Comparison of ENCODE assay signal across 15 cellular contexts in the genomic region with DNA sequence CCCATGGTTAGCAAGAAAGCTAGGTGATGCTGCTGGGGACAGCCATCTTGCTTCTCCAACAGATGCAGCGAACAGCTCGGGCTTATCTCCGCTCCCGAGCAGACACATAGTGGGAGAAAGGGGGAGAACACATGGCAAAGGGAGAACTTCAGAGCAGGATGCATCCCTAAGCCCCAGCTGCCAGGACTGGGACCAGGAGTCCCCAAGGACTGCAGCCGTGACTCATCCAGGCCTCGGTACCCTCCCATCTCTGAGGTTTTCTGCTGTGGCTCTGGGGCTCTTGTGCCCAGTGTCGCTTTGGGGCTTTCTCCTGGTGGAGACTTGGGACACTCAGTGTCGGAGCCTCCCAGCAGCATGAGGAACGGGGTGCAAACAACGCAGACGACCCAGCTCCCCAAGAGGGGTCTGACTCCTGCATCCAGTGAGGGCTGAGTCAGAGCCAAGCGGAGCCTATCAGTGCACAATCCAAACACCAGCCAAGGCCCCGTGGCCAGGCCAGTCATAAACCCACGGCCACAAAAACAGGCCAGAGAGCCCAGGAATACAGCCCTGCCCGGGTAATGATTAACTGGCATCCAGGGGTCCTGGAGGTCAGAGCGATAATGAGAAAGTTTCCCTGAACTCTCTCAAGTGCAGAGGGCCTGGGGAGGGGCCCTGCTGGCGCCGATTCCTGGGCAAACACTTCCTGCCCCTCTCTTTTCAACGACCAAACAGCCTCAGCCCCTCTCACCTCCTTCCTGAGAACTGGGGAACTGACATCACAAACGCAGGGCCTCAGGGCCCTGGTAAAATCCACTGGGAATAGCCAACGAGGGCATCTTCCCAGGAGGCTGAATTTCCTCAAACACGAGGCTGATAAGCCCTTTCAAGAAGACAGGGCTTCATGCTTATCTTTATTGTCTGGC.
DNase-seq lines count a peak whose midpoint lies in the region; ATAC-seq and TF ChIP-seq lines count a peak whose summit lies in the region.
"Had no signal": no experiment of that assay in that cellular context is flagged by ENCODE, and none has a peak within 500 bp of the region (broad histone marks: within the 10 kb centered on the region; RNA-seq: fewer than 3 reads in every experiment).

No MANE protein-coding gene starts in this region.

- 77 to 86% methylated on average over 19 to 22 of the region's 22 CpGs for WGBS in endodermal cell (ENCODE audit: insufficient coverage in 1 of 2, insufficient read length in 1 of 2), 2 experiments
- WGBS in neuronal stem cell (ENCODE audit: extremely low coverage in 2 of 2, insufficient read length in 2 of 2, insufficient replicate concordance in 1 of 2), 2 donors: no CpG with 5 or more reads among the region's 22 CpGs

- no peak for TF ChIP-seq CTCF in endodermal cell (conservative IDR thresholded peaks at IDR 0.05)

- H2BK120ac ChIP-seq in neuronal stem cell (ENCODE audit: low read depth, low read length): peak overlapping the region; percentile 53

- H4K91ac ChIP-seq in neuronal stem cell (ENCODE audit: low read depth, low read length, poor library complexity): no peak overlapping the region

- H3K4me3 Mint-ChIP-seq in endodermal cell: no peak overlapping the region
- H3K4me3 Mint-ChIP-seq: activated naive CD8-positive, alpha-beta T cell treated with anti-CD3 and anti-CD28 coated beads for 36 hours; CD4-positive, CD25-positive, alpha-beta regulatory T cell; natural killer cell; stimulated activated naive B cell treated with anti-CD40 and anti-IgM and Interleukin-4, amounts not matched to agents 10 μg/mL and 1 μg/mL and 100 μg/mL, for 72 hours had no signal

- H3K9me3 Mint-ChIP-seq in endodermal cell: no peaks in the 10 kb centered on the region
- H3K9me3 Mint-ChIP-seq: stimulated activated naive B cell treated with anti-CD40 and anti-IgM and Interleukin-4, amounts not matched to agents 10 μg/mL and 1 μg/mL and 100 μg/mL, for 72 hours had no signal

- H3K27me3 ChIP-seq in MG63 (no peaks in the 10 kb centered on the region), endodermal cell (ENCODE audit: control insufficient read depth, insufficient read depth, low read length, poor library complexity, severe bottlenecking) (no peaks in the 10 kb centered on the region), neuronal stem cell (ENCODE audit: control insufficient read depth in 3 of 3, insufficient read depth in 3 of 3, low read depth in 1 of 3, low read length in 3 of 3) (peaks cover 0 to 50% (median 2%) of the 10 kb centered on the region in 3 experiments)

- no peak overlapping the region for H3K14ac ChIP-seq in neuronal stem cell (ENCODE audit: low read length)

- no peak overlapping the region for H3K23ac ChIP-seq in neuronal stem cell (ENCODE audit: low read depth, low read length, poor library complexity)

- H4K8ac ChIP-seq in neuronal stem cell (ENCODE audit: low read depth, low read length): no peak overlapping the region

- H2AFZ ChIP-seq in neuronal stem cell (ENCODE audit: low read length): peak overlapping the region; percentile 29

- ATAC-seq in GM19397 (IDR thresholded peaks at IDR 0.05; ENCODE audit: unreplicated experiment): no peak
- ATAC-seq: natural killer cell had no signal

- H3K27ac ChIP-seq in endodermal cell (ENCODE audit: low read depth, low read length) (no peak overlapping the region), neuronal stem cell (replicated peaks; ENCODE audit: low read length) (no peak overlapping the region)

- peak overlapping the region; percentile 66 for H3K27ac Mint-ChIP-seq in endodermal cell
- H3K27ac Mint-ChIP-seq: activated naive CD8-positive, alpha-beta T cell treated with anti-CD3 and anti-CD28 coated beads for 36 hours; natural killer cell had no signal

- H3K4me3 ChIP-seq in MG63 (no peak overlapping the region), endodermal cell (ENCODE audit: low read length) (no peak overlapping the region), neuronal stem cell (ENCODE audit: low read length in 2 of 2) (no peak overlapping the region)

- peaks cover 9% of the 10 kb centered on the region for H3K27me3 Mint-ChIP-seq in endodermal cell (ENCODE audit: insufficient read depth)
- H3K27me3 Mint-ChIP-seq: activated naive CD8-positive, alpha-beta T cell treated with anti-CD3 and anti-CD28 coated beads for 36 hours; CD4-positive, CD25-positive, alpha-beta regulatory T cell had no signal

- no peaks in the 10 kb centered on the region for H3K9me3 ChIP-seq in MG63
- no peaks in the 10 kb centered on the region for H3K9me3 ChIP-seq in endodermal cell (ENCODE audit: control insufficient read depth, low read length)
- peaks cover 0 to 2% of the 10 kb centered on the region in 2 donors for H3K9me3 ChIP-seq in neuronal stem cell (replicated peaks in 1 of 2; ENCODE audit: control insufficient read depth in 2 of 2, insufficient read depth in 1 of 2, low read depth in 1 of 2, low read length in 2 of 2)

- H2BK12ac ChIP-seq in neuronal stem cell (ENCODE audit: low read length): no peak overlapping the region

- H3K4ac ChIP-seq in neuronal stem cell (ENCODE audit: low read length): no peak overlapping the region

- H3K36me3 Mint-ChIP-seq in endodermal cell (ENCODE audit: low read depth): no peaks in the 10 kb centered on the region
- H3K36me3 Mint-ChIP-seq: activated naive CD8-positive, alpha-beta T cell treated with anti-CD3 and anti-CD28 coated beads for 36 hours; CD4-positive, CD25-positive, alpha-beta regulatory T cell; natural killer cell had no signal

- H2BK15ac ChIP-seq in neuronal stem cell (ENCODE audit: low read length): no peak overlapping the region

- no peak overlapping the region for H3K9ac ChIP-seq in endodermal cell (ENCODE audit: extremely low read depth, low read length, poor library complexity, severe bottlenecking)
- no peak overlapping the region for H3K9ac ChIP-seq in neuronal stem cell (ENCODE audit: low read depth, low read length, poor library complexity)

- H3K79me1 ChIP-seq in neuronal stem cell (ENCODE audit: low read depth, low read length): peaks cover 1% of the 10 kb centered on the region

- peaks cover 11% of the 10 kb centered on the region for H3K4me1 ChIP-seq in endodermal cell (ENCODE audit: control insufficient read depth, insufficient read depth, low read length)
- H3K4me1 ChIP-seq in neuronal stem cell (ENCODE audit: control insufficient read depth in 2 of 2, insufficient read depth in 1 of 2, low read depth in 1 of 2, low read length in 2 of 2): peaks cover 0 to 8% of the 10 kb centered on the region in 2 donors

- no peak overlapping the region for H3K4me2 ChIP-seq in neuronal stem cell (ENCODE audit: insufficient read depth, low read length, poor library complexity, severe bottlenecking)

- DNase-seq in D341Med (ENCODE audit: low spot score) (peak; percentile 72), MG63 (peak; percentile 28), endodermal cell (peak; percentile 65), neuronal stem cell (ENCODE audit: low spot score) (no peak), middle frontal gyrus (ENCODE audit: extremely low spot score, low spot score) (no peak), dedifferentiated amniotic fluid mesenchymal stem cell (ENCODE audit: extremely low spot score) (no peak), NCI-H146 treated with DMSO at 0.1 percent for 48 hours (lab: John Stamatoyannopoulos, UW; ENCODE audit: unreplicated experiment) (no peak)
- DNase-seq: activated CD4-positive, alpha-beta T cell treated with anti-CD3 and anti-CD28 coated beads, Interleukin-2, amount 50 U/mL, for 48 hours; activated naive CD8-positive, alpha-beta T cell treated with anti-CD3 and anti-CD28 coated beads for 36 hours; CD4-positive, CD25-positive, alpha-beta regulatory T cell; hypothalamus; natural killer cell; SHP77 treated with DMSO at 0.1 percent for 48 hours; stimulated activated naive B cell treated with anti-CD40 and anti-IgM and Interleukin-4, amounts not matched to agents 10 μg/mL and 1 μg/mL and 100 μg/mL, for 72 hours had no signal

- H3K18ac ChIP-seq in neuronal stem cell (ENCODE audit: low read length): peak overlapping the region; percentile 25

- H3K4me1 Mint-ChIP-seq in endodermal cell: peaks cover 31% of the 10 kb centered on the region
- H3K4me1 Mint-ChIP-seq: activated naive CD8-positive, alpha-beta T cell treated with anti-CD3 and anti-CD28 coated beads for 36 hours had no signal

- H3K36me3 ChIP-seq in MG63 (no peaks in the 10 kb centered on the region), endodermal cell (ENCODE audit: control insufficient read depth, insufficient read depth, low read length) (no peaks in the 10 kb centered on the region), neuronal stem cell (replicated peaks in 1 of 2; ENCODE audit: control insufficient read depth in 2 of 2, insufficient read depth in 2 of 2, low read length in 2 of 2) (peaks cover 0 to 2% of the 10 kb centered on the region in 2 donors)

- no peak overlapping the region for H2BK5ac ChIP-seq in neuronal stem cell (ENCODE audit: low read length)

- H2AK5ac ChIP-seq in neuronal stem cell (ENCODE audit: low read depth, low read length): peak overlapping the region; percentile 1

Comparison
In these comparisons a context has a peak if more than half of its experiments do, and no peak if none do; other contexts are left out.
1. DNase-seq: peak in D341Med (single experiment), MG63 (single experiment) and endodermal cell (single experiment); none in neuronal stem cell (single experiment), middle frontal gyrus (single experiment), dedifferentiated amniotic fluid mesenchymal stem cell (single experiment) and NCI-H146 treated with DMSO at 0.1 percent for 48 hours (single experiment).